In genomic region chr3:29747991-29748390, GRCh38 we compare ENCODE assay signal across 16 cellular contexts.
A peak's percentile ranks its signal among the peaks of the same experiment; 100 is the strongest.
DNase-seq lines count a peak whose midpoint lies in the region; ATAC-seq and TF ChIP-seq lines count a peak whose summit lies in the region.
"Had no signal": no experiment of that assay in that cellular context is flagged by ENCODE, and none has a peak within 500 bp of the region (broad histone marks: within the 10 kb centered on the region; RNA-seq: fewer than 3 reads in every experiment).

No MANE protein-coding gene starts in this region.

- H3K4me3 ChIP-seq in heart right ventricle (no peak overlapping the region), epithelial cell of esophagus (ENCODE audit: low read length) (no peak overlapping the region), right atrium auricular region (no peak overlapping the region)
- H3K4me3 ChIP-seq: SJSA1 had no signal

- H3K9me3 ChIP-seq in heart right ventricle (no peaks in the 10 kb centered on the region), right atrium auricular region (no peaks in the 10 kb centered on the region)
- H3K9me3 ChIP-seq: SJSA1 had no signal

- TF ChIP-seq CTCF in heart right ventricle (IDR thresholded peaks at IDR 0.05) (no peak), epithelial cell of esophagus (IDR thresholded peaks at IDR 0.05; ENCODE audit: insufficient read depth, low read depth, low read length, missing control alignments) (no peak), right atrium auricular region (IDR thresholded peaks at IDR 0.05) (no peak)

- H3K27ac ChIP-seq in heart right ventricle, result peak overlapping the region in 8 of 10 donors; percentile 23 to 60 (median 47)
- peak overlapping the region; percentile 6 to 26 for H3K27ac ChIP-seq in right atrium auricular region
- H3K27ac ChIP-seq: SJSA1 had no signal

- DNase-seq in heart right ventricle, result peak in 1 of 2 donors; percentile 11
- DNase-seq in left ventricle myocardium superior, result no peak
- peak; percentile 22 for DNase-seq in epithelial cell of esophagus (ENCODE audit: low read depth)
- no peak for DNase-seq in right atrium auricular region (ENCODE audit: low spot score)
- no peak for DNase-seq in amniotic stem cell (lab: John Stamatoyannopoulos, UW)
- no peak for DNase-seq in left lobe of liver (ENCODE audit: low spot score)
- DNase-seq: Karpas-422, NCI-H1092 treated with DMSO at 0.1 percent for 48 hours, NCI-H1436 treated with DMSO at 0.1 percent for 48 hours, NCI-H187 treated with DMSO at 0.1 percent for 48 hours, NCI-H2107, NCI-H524, NCI-H774 had no signal

- intact Hi-C loops in heart right ventricle (cut with DNase I) (loop anchor here in 1 of 10 donors (5.0 kb wide), 1 partner anchor 36 kb away; no protein-coding TSS in a partner anchor), left ventricle myocardium superior (cut with micrococcal nuclease) (no loop called here)

- no peaks in the 10 kb centered on the region for H3K27me3 ChIP-seq in heart right ventricle
- no peaks in the 10 kb centered on the region for H3K27me3 ChIP-seq in right atrium auricular region
- H3K27me3 ChIP-seq: SJSA1 had no signal

- H3K4me1 ChIP-seq in heart right ventricle (peaks cover 0 to 62% (median 30%) of the 10 kb centered on the region in 9 donors), right atrium auricular region (peaks cover 0 to 35% of the 10 kb centered on the region in 2 donors)

- H3K36me3 ChIP-seq in heart right ventricle (no peaks in the 10 kb centered on the region), right atrium auricular region (no peaks in the 10 kb centered on the region)
- H3K36me3 ChIP-seq: SJSA1 had no signal

- ATAC-seq in heart right ventricle (peak in 6 of 8 donors; percentile 16 to 77 (median 41)), left ventricle myocardium superior (no peak), HG02798 (IDR thresholded peaks at IDR 0.05; ENCODE audit: poor library complexity, unreplicated experiment) (no peak), left lobe of liver (no peak)
- ATAC-seq: HepG2 had no signal

Comparison
In these comparisons a context has a peak if more than half of its experiments do, and no peak if none do; other contexts are left out.
1. ATAC-seq: peak in heart right ventricle (6 of 8); none in left ventricle myocardium superior (single experiment), HG02798 (single experiment) and left lobe of liver (single experiment).